In genomic region chr1:111140680-111140967, GRCh38 we compare ENCODE assay signal across 8 cellular contexts.
DNase-seq lines count a peak whose midpoint lies in the region; ATAC-seq and TF ChIP-seq lines count a peak whose summit lies in the region.

No MANE protein-coding gene starts in this region.

- H3K9me2 ChIP-seq in DOHH2 (replicated peaks; ENCODE audit: control insufficient read depth, low read length) = no peaks in the 10 kb centered on the region

- no peaks in the 10 kb centered on the region for H3K27me3 ChIP-seq in DOHH2 (ENCODE audit: control insufficient read depth, low read length)

- peaks cover 8% of the 10 kb centered on the region; the same call in 1 of the 2 replicates for H4K20me1 ChIP-seq in DOHH2 (ENCODE audit: control insufficient read depth, insufficient read depth, low read depth, low read length)

- TF ChIP-seq POLR2A in GM18505 (IDR thresholded peaks at IDR 0.05; ENCODE audit: borderline replicate concordance, extremely low read depth, insufficient read depth, insufficient read length) = no peak

- H3K4me1 Mint-ChIP-seq in stimulated activated naive B cell treated with anti-CD40 and anti-IgM and Interleukin-4, amounts not matched to agents 10 μg/mL and 1 μg/mL and 100 μg/mL, for 72 hours = peaks cover 26 to 56% of the 10 kb centered on the region in 2 donors

- H3F3A ChIP-seq in DOHH2 (ENCODE audit: control insufficient read depth, insufficient read depth) = no peaks in the 10 kb centered on the region

- peaks cover 17 to 22% of the 10 kb centered on the region in 2 donors for H3K36me3 Mint-ChIP-seq in stimulated activated naive B cell treated with anti-CD40 and anti-IgM and Interleukin-4, amounts not matched to agents 10 μg/mL and 1 μg/mL and 100 μg/mL, for 72 hours

- H3K9me3 ChIP-seq in DOHH2 (ENCODE audit: control insufficient read depth, insufficient read depth, low read length) = no peaks in the 10 kb centered on the region

- TF ChIP-seq CTCF in DOHH2 (IDR thresholded peaks at IDR 0.05; ENCODE audit: low read depth, low read length, poor library complexity, severe bottlenecking) (no peak), astrocyte of the cerebellum (IDR thresholded peaks at IDR 0.05; ENCODE audit: low read depth, low read length, missing control alignments) (no peak)

- H3K27ac Mint-ChIP-seq in stimulated activated naive B cell treated with anti-CD40 and anti-IgM and Interleukin-4, amounts not matched to agents 10 μg/mL and 1 μg/mL and 100 μg/mL, for 72 hours = peak overlapping the region; percentile 96

- H3K27ac ChIP-seq in DOHH2 (ENCODE audit: low read depth, low read length) = peak overlapping the region; percentile 73

- peak overlapping the region; percentile 90 to 97 for H3K4me3 Mint-ChIP-seq in stimulated activated naive B cell treated with anti-CD40 and anti-IgM and Interleukin-4, amounts not matched to agents 10 μg/mL and 1 μg/mL and 100 μg/mL, for 72 hours

- in situ Hi-C loops in astrocyte of the cerebellum (cut with HindIII; ENCODE audit: low sequenced_read_pairs) = no loop called here

- no peaks in the 10 kb centered on the region for H3K27me3 Mint-ChIP-seq in stimulated activated naive B cell treated with anti-CD40 and anti-IgM and Interleukin-4, amounts not matched to agents 10 μg/mL and 1 μg/mL and 100 μg/mL, for 72 hours

- peaks cover 62% of the 10 kb centered on the region for H3K36me3 ChIP-seq in DOHH2 (ENCODE audit: control insufficient read depth, low read length)

- peak overlapping the region; percentile 88 for H3K4me2 ChIP-seq in DOHH2 (ENCODE audit: low read length)

- no peak for ATAC-seq in stimulated activated naive B cell treated with anti-CD40 and anti-IgM and Interleukin-4, amounts not matched to agents 10 μg/mL and 1 μg/mL and 100 μg/mL, for 72 hours (replicated peaks)
- no peak for ATAC-seq in GM18505 (IDR thresholded peaks at IDR 0.05; ENCODE audit: unreplicated experiment)
- no peak for ATAC-seq in GM21367 (IDR thresholded peaks at IDR 0.05; ENCODE audit: unreplicated experiment)

- H3K79me2 ChIP-seq in DOHH2 (ENCODE audit: control insufficient read depth, low read length) = peaks cover 86% of the 10 kb centered on the region

- peaks cover 44% of the 10 kb centered on the region for H3K4me1 ChIP-seq in DOHH2 (ENCODE audit: control insufficient read depth, low read length)

- DNase-seq in HuH-7 (ENCODE audit: low spot score) (peak; percentile 55), astrocyte of the cerebellum (ENCODE audit: low read depth) (peak; percentile 9), iris pigment epithelial cell (ENCODE audit: low read depth) (peak; percentile 50), OCI-M2 (lab: John Stamatoyannopoulos, UW; ENCODE audit: unreplicated experiment) (no peak)
- DNase-seq in stimulated activated naive B cell treated with anti-CD40 and anti-IgM and Interleukin-4, amounts not matched to agents 10 μg/mL and 1 μg/mL and 100 μg/mL, for 72 hours = no peak

- no peaks in the 10 kb centered on the region for H3K9me3 Mint-ChIP-seq in stimulated activated naive B cell treated with anti-CD40 and anti-IgM and Interleukin-4, amounts not matched to agents 10 μg/mL and 1 μg/mL and 100 μg/mL, for 72 hours

- H3K4me3 ChIP-seq in DOHH2 (ENCODE audit: low read length) = peak overlapping the region; percentile 97
- peak overlapping the region; percentile 93 for H3K4me3 ChIP-seq in astrocyte of the cerebellum (ENCODE audit: low read depth, low read length)

Comparison
In these comparisons a context has a peak if more than half of its experiments do, and no peak if none do; other contexts are left out.
1. DNase-seq: peak in HuH-7 (single experiment), astrocyte of the cerebellum (single experiment) and iris pigment epithelial cell (single experiment); none in stimulated activated naive B cell treated with anti-CD40 and anti-IgM and Interleukin-4, amounts not matched to agents 10 μg/mL and 1 μg/mL and 100 μg/mL, for 72 hours (single experiment) and OCI-M2 (single experiment).